In genomic region chr10:101494650-101495049, GRCh38 we compare ENCODE assay signal across 25 cellular contexts.
"Had no signal": no experiment of that assay in that cellular context is flagged by ENCODE, and none has a peak within 500 bp of the region (broad histone marks: within the 10 kb centered on the region; RNA-seq: fewer than 3 reads in every experiment).

No MANE protein-coding gene starts in this region.

- H3K4me1 Mint-ChIP-seq: activated B cell treated with CpG ODN at 0.5 μM for 24 hours; activated T-helper 17 cell treated with anti-CD3 and anti-CD28 coated beads, Interleukin-2, amount 50 U/mL, for 72 hours had no signal

- H3K27me3 ChIP-seq: brain microvascular endothelial cell, dorsolateral prefrontal cortex had no signal

- H3K27me3 Mint-ChIP-seq: activated B cell treated with CpG ODN at 0.5 μM for 24 hours; activated CD8-positive, alpha-beta T cell treated with anti-CD3 and anti-CD28 coated beads for 36 hours; activated naive CD8-positive, alpha-beta T cell; activated T-helper 17 cell treated with anti-CD3 and anti-CD28 coated beads, Interleukin-2, amount 50 U/mL, for 72 hours; central memory CD8-positive, alpha-beta T cell; dendritic cell treated with granulocyte-macrophage colony-stimulating factor and Interleukin-4, amounts not matched to agents 40 ng/mL and 50 ng/mL, for 4 days had no signal

- H3K4me3 ChIP-seq: coronary artery, dorsolateral prefrontal cortex had no signal

- DNase-seq: activated B cell treated with CpG ODN at 0.5 μM for 24 hours; activated CD4-positive, alpha-beta T cell treated with anti-CD3 and anti-CD28 coated beads for 48 hours; activated CD4-positive, alpha-beta T cell treated with anti-CD3 and anti-CD28 coated beads, Interleukin-2, amount 50 U/mL, for 1 hour; activated CD4-positive, alpha-beta T cell treated with anti-CD3 and anti-CD28 coated beads, Interleukin-2, amount 50 U/mL, for 48 hours; activated CD8-positive, alpha-beta memory T cell treated with anti-CD3 and anti-CD28 coated beads for 24 hours; activated CD8-positive, alpha-beta T cell treated with anti-CD3 and anti-CD28 coated beads for 36 hours; activated effector memory CD4-positive, alpha-beta T cell treated with Interleukin-2 at 50 U/mL for 16 hours; activated gamma-delta T cell treated with Interleukin-2 at 50 U/mL for 16 hours; activated naive CD4-positive, alpha-beta T cell treated with anti-CD3 and anti-CD28 coated beads, Interleukin-2, amount 50 U/mL, for 16 hours; activated naive CD4-positive, alpha-beta T cell treated with Interleukin-2 at 50 U/mL for 16 hours; activated T-cell treated with anti-CD3 and anti-CD28 coated beads, Interleukin-2, amount 50 U/mL, for 4 hours; amniotic stem cell; anterior cingulate cortex; dorsolateral prefrontal cortex; effector memory CD4-positive, alpha-beta T cell; endodermal cell; T1000 had no signal

- H3K9me3 Mint-ChIP-seq: activated B cell treated with CpG ODN at 0.5 μM for 24 hours; activated CD8-positive, alpha-beta T cell treated with anti-CD3 and anti-CD28 coated beads for 36 hours; activated T-cell treated with anti-CD3 and anti-CD28 coated beads, Interleukin-2, amount 50 U/mL, for 4 hours; activated T-helper 17 cell treated with anti-CD3 and anti-CD28 coated beads, Interleukin-2, amount 50 U/mL, for 72 hours; central memory CD8-positive, alpha-beta T cell; dendritic cell treated with granulocyte-macrophage colony-stimulating factor and Interleukin-4, amounts not matched to agents 40 ng/mL and 50 ng/mL, for 4 days; endodermal cell; T-helper 2 cell treated with Interferon-gamma antibody and Interleukin-4, amounts not matched to agents 5 μg/mL and 100 μg/mL, for 36 hours had no signal

- H3K27ac ChIP-seq: brain microvascular endothelial cell, coronary artery, dorsolateral prefrontal cortex, WERI-Rb-1 had no signal

- H3K27ac Mint-ChIP-seq: activated B cell treated with CpG ODN at 0.5 μM for 24 hours; activated CD8-positive, alpha-beta T cell treated with anti-CD3 and anti-CD28 coated beads for 36 hours; activated naive CD8-positive, alpha-beta T cell; activated T-helper 17 cell treated with anti-CD3 and anti-CD28 coated beads, Interleukin-2, amount 50 U/mL, for 72 hours; dendritic cell treated with granulocyte-macrophage colony-stimulating factor and Interleukin-4, amounts not matched to agents 40 ng/mL and 50 ng/mL, for 4 days; endodermal cell; T-helper 2 cell treated with Interferon-gamma antibody and Interleukin-4, amounts not matched to agents 5 μg/mL and 100 μg/mL, for 36 hours had no signal

- H3K4me3 Mint-ChIP-seq: activated B cell treated with CpG ODN at 0.5 μM for 24 hours; activated CD8-positive, alpha-beta T cell treated with anti-CD3 and anti-CD28 coated beads for 36 hours; activated naive CD8-positive, alpha-beta T cell; activated T-cell treated with anti-CD3 and anti-CD28 coated beads, Interleukin-2, amount 50 U/mL, for 4 hours; activated T-helper 17 cell treated with anti-CD3 and anti-CD28 coated beads, Interleukin-2, amount 50 U/mL, for 72 hours; central memory CD8-positive, alpha-beta T cell; dendritic cell treated with granulocyte-macrophage colony-stimulating factor and Interleukin-4, amounts not matched to agents 40 ng/mL and 50 ng/mL, for 4 days; endodermal cell; T-helper 2 cell treated with Interferon-gamma antibody and Interleukin-4, amounts not matched to agents 5 μg/mL and 100 μg/mL, for 36 hours had no signal

- H3K36me3 ChIP-seq: brain microvascular endothelial cell, WERI-Rb-1 had no signal
